Comparison of ENCODE assay signal across 16 cellular contexts in genomic region chr1:243501002-243501401, GRCh38.
DNase-seq lines count a peak whose midpoint lies in the region; ATAC-seq and TF ChIP-seq lines count a peak whose summit lies in the region.
"Had no signal": no experiment of that assay in that cellular context is flagged by ENCODE, and none has a peak within 500 bp of the region (broad histone marks: within the 10 kb centered on the region; RNA-seq: fewer than 3 reads in every experiment).

No MANE protein-coding gene starts in this region.

- no peak for DNase-seq in activated naive CD4-positive, alpha-beta T cell treated with anti-CD3 and anti-CD28 coated beads for 36 hours
- no peak for DNase-seq in activated naive CD4-positive, alpha-beta T cell treated with anti-CD3 and anti-CD28 coated beads, Interleukin-2, amount 10 ng/mL, durations not matched to agents 7 days and 5 days
- DNase-seq in fibroblast of the aortic adventitia (ENCODE audit: low read depth) (peak; percentile 77), stromal cell of bone marrow (ENCODE audit: low read depth) (peak; percentile 75), GM23338 (ENCODE audit: low spot score) (no peak), Karpas-422 (no peak)
- DNase-seq: 8988T; activated CD4-positive, CD25-positive, alpha-beta regulatory T cell; activated T-cell treated with anti-CD3 and anti-CD28 coated beads for 4 hours; effector memory CD4-positive, alpha-beta T cell; heart left ventricle; NCI-H345 had no signal

- no peaks in the 10 kb centered on the region for H3K27me3 Mint-ChIP-seq in activated naive CD4-positive, alpha-beta T cell treated with anti-CD3 and anti-CD28 coated beads for 36 hours (ENCODE audit: low read depth)
- no peaks in the 10 kb centered on the region for H3K27me3 Mint-ChIP-seq in activated naive CD4-positive, alpha-beta T cell treated with anti-CD3 and anti-CD28 coated beads, Interleukin-2, amount 10 ng/mL, durations not matched to agents 7 days and 5 days
- no peaks in the 10 kb centered on the region for H3K27me3 Mint-ChIP-seq in activated T-helper 17 cell treated with anti-CD3 and anti-CD28 coated beads, Interleukin-2, amount 50 U/mL, for 72 hours
- peaks cover 5% of the 10 kb centered on the region for H3K27me3 Mint-ChIP-seq in GM23338 (ENCODE audit: insufficient read depth, low read depth, poor library complexity)
- H3K27me3 Mint-ChIP-seq: natural killer cell treated with Interleukin-12 subunit alpha and Interleukin-12 subunit beta and Interleukin-15 and Interleukin-18, amount 100 ng/mL, for 72 hours had no signal

- no peaks in the 10 kb centered on the region for H3K9me3 ChIP-seq in Karpas-422 (ENCODE audit: low read length)
- H3K9me3 ChIP-seq: heart left ventricle had no signal

- H3K4me3 Mint-ChIP-seq in activated naive CD4-positive, alpha-beta T cell treated with anti-CD3 and anti-CD28 coated beads for 36 hours = no peak overlapping the region
- H3K4me3 Mint-ChIP-seq in activated naive CD4-positive, alpha-beta T cell treated with anti-CD3 and anti-CD28 coated beads, Interleukin-2, amount 10 ng/mL, durations not matched to agents 7 days and 5 days = no peak overlapping the region
- H3K4me3 Mint-ChIP-seq in activated T-helper 17 cell treated with anti-CD3 and anti-CD28 coated beads, Interleukin-2, amount 50 U/mL, for 72 hours = no peak overlapping the region
- no peak overlapping the region for H3K4me3 Mint-ChIP-seq in GM23338
- H3K4me3 Mint-ChIP-seq: natural killer cell treated with Interleukin-12 subunit alpha and Interleukin-12 subunit beta and Interleukin-15 and Interleukin-18, amount 100 ng/mL, for 72 hours had no signal

- intact Hi-C loops in activated naive CD4-positive, alpha-beta T cell treated with anti-CD3 and anti-CD28 coated beads for 36 hours (cut with micrococcal nuclease) = loop anchor here (10.0 kb wide), 1 partner anchor 244 kb away; no protein-coding TSS in a partner anchor

- TF ChIP-seq CTCF in fibroblast of the aortic adventitia (IDR thresholded peaks at IDR 0.05; ENCODE audit: insufficient read depth, low read length) = no peak
- TF ChIP-seq CTCF in GM23338 (conservative IDR thresholded peaks at IDR 0.05; ENCODE audit: low read depth in 2 of 2) = no peak

- no peak overlapping the region for H3K27ac ChIP-seq in GM23338 (ENCODE audit: low read depth)
- no peak overlapping the region for H3K27ac ChIP-seq in Karpas-422 (ENCODE audit: low read length)

- H3F3A ChIP-seq in GM23338 (replicated peaks; ENCODE audit: low read depth) = no peaks in the 10 kb centered on the region

- no peaks in the 10 kb centered on the region for H3K4me1 Mint-ChIP-seq in activated naive CD4-positive, alpha-beta T cell treated with anti-CD3 and anti-CD28 coated beads for 36 hours (ENCODE audit: low read depth)
- H3K4me1 Mint-ChIP-seq in activated naive CD4-positive, alpha-beta T cell treated with anti-CD3 and anti-CD28 coated beads, Interleukin-2, amount 10 ng/mL, durations not matched to agents 7 days and 5 days = no peaks in the 10 kb centered on the region
- peaks cover 5% of the 10 kb centered on the region for H3K4me1 Mint-ChIP-seq in activated T-helper 17 cell treated with anti-CD3 and anti-CD28 coated beads, Interleukin-2, amount 50 U/mL, for 72 hours
- peaks cover 28% of the 10 kb centered on the region for H3K4me1 Mint-ChIP-seq in GM23338

- H3K27me3 ChIP-seq in GM23338 (ENCODE audit: insufficient read depth) = no peaks in the 10 kb centered on the region
- H3K27me3 ChIP-seq in Karpas-422 (ENCODE audit: low read length) = no peaks in the 10 kb centered on the region
- H3K27me3 ChIP-seq: heart left ventricle had no signal

- H3K79me2 ChIP-seq in GM23338 (replicated peaks; ENCODE audit: insufficient read depth) = no peaks in the 10 kb centered on the region
- H3K79me2 ChIP-seq in Karpas-422 (ENCODE audit: low read length) = no peaks in the 10 kb centered on the region

- no peak overlapping the region for H3K4me3 ChIP-seq in fibroblast of the aortic adventitia (ENCODE audit: low read depth, low read length)
- H3K4me3 ChIP-seq in GM23338 = no peak overlapping the region
- H3K4me3 ChIP-seq in Karpas-422 (ENCODE audit: low read length) = no peak overlapping the region
- H3K4me3 ChIP-seq: heart left ventricle had no signal

- H3K36me3 Mint-ChIP-seq in activated naive CD4-positive, alpha-beta T cell treated with anti-CD3 and anti-CD28 coated beads for 36 hours (ENCODE audit: low read depth) = peaks cover 13% of the 10 kb centered on the region
- H3K36me3 Mint-ChIP-seq in activated naive CD4-positive, alpha-beta T cell treated with anti-CD3 and anti-CD28 coated beads, Interleukin-2, amount 10 ng/mL, durations not matched to agents 7 days and 5 days = peaks cover 14% of the 10 kb centered on the region
- H3K36me3 Mint-ChIP-seq in activated T-helper 17 cell treated with anti-CD3 and anti-CD28 coated beads, Interleukin-2, amount 50 U/mL, for 72 hours (ENCODE audit: low read depth) = peaks cover 58% of the 10 kb centered on the region
- H3K36me3 Mint-ChIP-seq in GM23338 (ENCODE audit: low read depth) = peaks cover 12% of the 10 kb centered on the region; the same call in 2 of the 3 replicates

- no peak overlapping the region for H3K4me2 ChIP-seq in GM23338
- H3K4me2 ChIP-seq in Karpas-422 (ENCODE audit: low read depth, low read length, poor library complexity, severe bottlenecking) = no peak overlapping the region

- peaks cover 11% of the 10 kb centered on the region; the same call in 1 of the 2 replicates for H3K4me1 ChIP-seq in GM23338 (ENCODE audit: insufficient read depth)
- peaks cover 4% of the 10 kb centered on the region for H3K4me1 ChIP-seq in Karpas-422 (ENCODE audit: low read length)

- no peak for ATAC-seq in activated T-helper 17 cell treated with anti-CD3 and anti-CD28 coated beads, Interleukin-2, amount 50 U/mL, for 72 hours (replicated peaks)
- no peak for ATAC-seq in GM23338
- ATAC-seq in GM18873 (IDR thresholded peaks at IDR 0.05; ENCODE audit: low FRiP score, unreplicated experiment) = no peak
- ATAC-seq: HepG2; natural killer cell treated with Interleukin-12 subunit alpha and Interleukin-12 subunit beta and Interleukin-15 and Interleukin-18, amount 100 ng/mL, for 72 hours had no signal

- H3K9me3 Mint-ChIP-seq in activated naive CD4-positive, alpha-beta T cell treated with anti-CD3 and anti-CD28 coated beads for 36 hours = no peaks in the 10 kb centered on the region
- H3K9me3 Mint-ChIP-seq in activated naive CD4-positive, alpha-beta T cell treated with anti-CD3 and anti-CD28 coated beads, Interleukin-2, amount 10 ng/mL, durations not matched to agents 7 days and 5 days = no peaks in the 10 kb centered on the region
- H3K9me3 Mint-ChIP-seq in activated T-helper 17 cell treated with anti-CD3 and anti-CD28 coated beads, Interleukin-2, amount 50 U/mL, for 72 hours = no peaks in the 10 kb centered on the region
- no peaks in the 10 kb centered on the region for H3K9me3 Mint-ChIP-seq in GM23338
- H3K9me3 Mint-ChIP-seq: natural killer cell treated with Interleukin-12 subunit alpha and Interleukin-12 subunit beta and Interleukin-15 and Interleukin-18, amount 100 ng/mL, for 72 hours had no signal

- no peak overlapping the region for H3K9ac ChIP-seq in Karpas-422 (ENCODE audit: low read length)

- no peak overlapping the region for H2AFZ ChIP-seq in GM23338
- H2AFZ ChIP-seq in Karpas-422 (ENCODE audit: low read length) = no peak overlapping the region

- H3K36me3 ChIP-seq in GM23338 (ENCODE audit: insufficient read depth) (no peaks in the 10 kb centered on the region), Karpas-422 (ENCODE audit: insufficient read depth, low read length) (no peaks in the 10 kb centered on the region)

- H4K20me1 ChIP-seq in GM23338 (replicated peaks; ENCODE audit: insufficient read depth) (no peaks in the 10 kb centered on the region), Karpas-422 (ENCODE audit: insufficient read depth, low read depth, low read length) (no peaks in the 10 kb centered on the region)

- 0 out of 2 replicates have a peak, but pooled peaks cover 5% of the 10 kb centered on the region for H3K9me2 ChIP-seq in GM23338 (ENCODE audit: insufficient read depth)
- H3K9me2 ChIP-seq in Karpas-422 (replicated peaks; ENCODE audit: insufficient read depth, low read length) = no peaks in the 10 kb centered on the region

- CTCF ChIA-PET in activated naive CD4-positive, alpha-beta T cell treated with anti-CD3 and anti-CD28 coated beads for 36 hours (lab: Charles Lee) = no interaction called here
- CTCF ChIA-PET in activated naive CD4-positive, alpha-beta T cell treated with anti-CD3 and anti-CD28 coated beads, Interleukin-2, amount 10 ng/mL, durations not matched to agents 7 days and 5 days (lab: Charles Lee) = interaction anchor here (1.0 kb wide), 1 partner anchor 77 kb away, joined by 3 read pairs; no protein-coding TSS in a partner anchor

- H3K27ac Mint-ChIP-seq in activated naive CD4-positive, alpha-beta T cell treated with anti-CD3 and anti-CD28 coated beads for 36 hours = peak overlapping the region; percentile 57
- no peak overlapping the region for H3K27ac Mint-ChIP-seq in activated naive CD4-positive, alpha-beta T cell treated with anti-CD3 and anti-CD28 coated beads, Interleukin-2, amount 10 ng/mL, durations not matched to agents 7 days and 5 days
- peak overlapping the region; percentile 15 for H3K27ac Mint-ChIP-seq in activated T-helper 17 cell treated with anti-CD3 and anti-CD28 coated beads, Interleukin-2, amount 50 U/mL, for 72 hours
- no peak overlapping the region for H3K27ac Mint-ChIP-seq in GM23338

TF ChIP-seq in GM23338, 12 proteins besides CTCF, POLR2A, EP300 and RAD21 (continues in another document):
- TF ChIP-seq ZNF114 (CRISPR knock-in tag; IDR thresholded peaks at IDR 0.05) (no peak), EZH2phosphoT487 (IDR thresholded peaks at IDR 0.05; ENCODE audit: unreplicated experiment) (no peak), POLR2AphosphoS5 (IDR thresholded peaks at IDR 0.05; ENCODE audit: low read depth) (no peak), NANOG (IDR thresholded peaks at IDR 0.05; ENCODE audit: borderline replicate concordance) (no peak), ZNF331 (CRISPR knock-in tag; IDR thresholded peaks at IDR 0.05; ENCODE audit: low read depth) (no peak)

Comparison
In these comparisons a context has a peak if more than half of its experiments do, and no peak if none do; other contexts are left out.
1. H3K27ac Mint-ChIP-seq: peak in activated naive CD4-positive, alpha-beta T cell treated with anti-CD3 and anti-CD28 coated beads for 36 hours (single experiment) and activated T-helper 17 cell treated with anti-CD3 and anti-CD28 coated beads, Interleukin-2, amount 50 U/mL, for 72 hours (single experiment); none in activated naive CD4-positive, alpha-beta T cell treated with anti-CD3 and anti-CD28 coated beads, Interleukin-2, amount 10 ng/mL, durations not matched to agents 7 days and 5 days (single experiment) and GM23338 (single experiment).
2. DNase-seq: peak in fibroblast of the aortic adventitia (single experiment) and stromal cell of bone marrow (single experiment); none in activated naive CD4-positive, alpha-beta T cell treated with anti-CD3 and anti-CD28 coated beads for 36 hours (single experiment), activated naive CD4-positive, alpha-beta T cell treated with anti-CD3 and anti-CD28 coated beads, Interleukin-2, amount 10 ng/mL, durations not matched to agents 7 days and 5 days (single experiment), GM23338 (single experiment) and Karpas-422 (single experiment).